In genomic region chr20:4721719-4722118, GRCh38 we compare ENCODE assay signal across 15 cellular contexts. TPM values are rescaled to one million over a fixed set of nuclear protein-coding genes. Genes with fewer than 3 reads are reported as not detected.
A peak's percentile ranks its signal among the peaks of the same experiment; 100 is the strongest.
DNase-seq lines count a peak whose midpoint lies in the region; ATAC-seq and TF ChIP-seq lines count a peak whose summit lies in the region.
"Had no signal": no experiment of that assay in that cellular context is flagged by ENCODE, and none has a peak within 500 bp of the region (broad histone marks: within the 10 kb centered on the region; RNA-seq: fewer than 3 reads in every experiment).

Gene PRND, plus strand, starts transcription at chr20:4721909. Its CDS starts 2,643 bp downstream, at chr20:4724552.

- no peak within 1 kb of the TSS for H3K27ac ChIP-seq in GM23248
- H3K27ac ChIP-seq in Peyer's patch, result peak within 1 kb of the TSS in 3 of 4 donors; percentile 2 to 62 (median 30)
- H3K27ac ChIP-seq in smooth muscle cell (ENCODE audit: low read depth), result no peak within 1 kb of the TSS

- TF ChIP-seq POLR2A in Peyer's patch (IDR thresholded peaks at IDR 0.05), result no peak

- H4K20me1 ChIP-seq in GM23248 (ENCODE audit: insufficient read depth) (no peaks in the 10 kb centered on the region), smooth muscle cell (ENCODE audit: low read depth) (no peaks in the 10 kb centered on the region)

- no peaks in the 10 kb centered on the region for H3K9me2 ChIP-seq in GM23248 (ENCODE audit: insufficient read depth)

- ATAC-seq in HG02973 (IDR thresholded peaks at IDR 0.05; ENCODE audit: unreplicated experiment), result no peak
- ATAC-seq: stimulated activated naive CD8-positive, alpha-beta T cell treated with anti-CD3 and anti-CD28 coated beads, Interleukin-15, amount 100 ng/mL, for 72 hours had no signal

- peak within 1 kb of the TSS; percentile 87; the same call in 1 of the 2 replicates for H2AFZ ChIP-seq in GM23248
- H2AFZ ChIP-seq in smooth muscle cell (ENCODE audit: low read depth), result no peak within 1 kb of the TSS

- intact Hi-C loops in activated CD4-positive, alpha-beta memory T cell treated with anti-CD3 and anti-CD28 coated beads for 36 hours (cut with micrococcal nuclease), result loop anchor here (10.0 kb wide), 1 partner anchor 617 kb away; no protein-coding TSS in a partner anchor

- TF ChIP-seq CTCF in Peyer's patch (IDR thresholded peaks at IDR 0.05), result no peak
- no peak for TF ChIP-seq CTCF in smooth muscle cell (IDR thresholded peaks at IDR 0.05; ENCODE audit: borderline replicate concordance, insufficient read depth, poor library complexity, severe bottlenecking)

- H3K79me2 ChIP-seq in GM23248 (ENCODE audit: insufficient read depth) (no peaks in the 10 kb centered on the region), smooth muscle cell (ENCODE audit: low read depth) (no peaks in the 10 kb centered on the region)

- peaks cover 17% of the 10 kb centered on the region for H3K4me1 ChIP-seq in GM23248 (ENCODE audit: insufficient read depth)
- peaks cover 0 to 13% (median 4%) of the 10 kb centered on the region in 4 donors for H3K4me1 ChIP-seq in Peyer's patch
- peaks cover 16% of the 10 kb centered on the region for H3K4me1 ChIP-seq in smooth muscle cell (ENCODE audit: low read depth)

- H3K4me1 Mint-ChIP-seq in activated CD4-positive, alpha-beta memory T cell treated with anti-CD3 and anti-CD28 coated beads for 36 hours (ENCODE audit: low read depth), result peaks cover 9% of the 10 kb centered on the region

- H3K27ac Mint-ChIP-seq in activated CD4-positive, alpha-beta memory T cell treated with anti-CD3 and anti-CD28 coated beads for 36 hours, result no peak within 1 kb of the TSS
- H3K27ac Mint-ChIP-seq: activated T-helper 1 cell treated with anti-CD3 and anti-CD28 coated beads, Interleukin-12 subunit alpha, Interleukin-12 subunit beta, Interleukin-2, Interleukin-4 antibody, amounts not matched to agents 30 ng/mL and 10 ng/mL and 1 ng/mL, durations not matched to agents 14 hours and 24 hours and 36 hours; T-cell had no signal

- in situ Hi-C loops in GM23248 (cut with MboI), result loop anchor here (5.0 kb wide), 1 partner anchor 114 kb away; no protein-coding TSS in a partner anchor

- no peaks in the 10 kb centered on the region for H3K9me3 Mint-ChIP-seq in activated CD4-positive, alpha-beta memory T cell treated with anti-CD3 and anti-CD28 coated beads for 36 hours
- H3K9me3 Mint-ChIP-seq: activated T-helper 1 cell treated with anti-CD3 and anti-CD28 coated beads, Interleukin-12 subunit alpha, Interleukin-12 subunit beta, Interleukin-2, Interleukin-4 antibody, amounts not matched to agents 30 ng/mL and 10 ng/mL and 1 ng/mL, durations not matched to agents 14 hours and 24 hours and 36 hours; stimulated activated naive CD8-positive, alpha-beta T cell treated with anti-CD3 and anti-CD28 coated beads, Interleukin-15, amount 100 ng/mL, for 72 hours; T-cell had no signal

- H3K36me3 Mint-ChIP-seq in activated CD4-positive, alpha-beta memory T cell treated with anti-CD3 and anti-CD28 coated beads for 36 hours, result no peaks in the 10 kb centered on the region
- H3K36me3 Mint-ChIP-seq: T-cell had no signal

- H3K27me3 ChIP-seq in GM23248 (replicated peaks; ENCODE audit: insufficient read depth), result no peaks in the 10 kb centered on the region
- no peaks in the 10 kb centered on the region for H3K27me3 ChIP-seq in Peyer's patch
- H3K27me3 ChIP-seq in smooth muscle cell (ENCODE audit: low read depth), result peaks cover 36% of the 10 kb centered on the region

- POLR2A ChIA-PET in activated CD4-positive, alpha-beta memory T cell treated with anti-CD3 and anti-CD28 coated beads for 36 hours (lab: Charles Lee), result no interaction called here

- no peaks in the 10 kb centered on the region for H3K27me3 Mint-ChIP-seq in activated CD4-positive, alpha-beta memory T cell treated with anti-CD3 and anti-CD28 coated beads for 36 hours
- H3K27me3 Mint-ChIP-seq: stimulated activated naive CD8-positive, alpha-beta T cell treated with anti-CD3 and anti-CD28 coated beads, Interleukin-15, amount 100 ng/mL, for 72 hours; T-cell had no signal

- H3K4me2 ChIP-seq in GM23248 (ENCODE audit: unreplicated experiment) (peak within 1 kb of the TSS; percentile 31), smooth muscle cell (peak within 1 kb of the TSS; percentile 59)

- DNase-seq in GM23248 (no peak), Peyer's patch (no peak), iPS-NIHi7 (ENCODE audit: extremely low spot score) (peak; percentile 35), smooth muscle cell (lab: John Stamatoyannopoulos, UW; ENCODE audit: unreplicated experiment) (no peak), NCI-H774 (lab: John Stamatoyannopoulos, UW) (no peak), NCI-H1694 treated with DMSO at 0.1 percent for 48 hours (lab: John Stamatoyannopoulos, UW) (no peak)
- no peak for DNase-seq in activated CD4-positive, alpha-beta memory T cell treated with anti-CD3 and anti-CD28 coated beads for 36 hours
- DNase-seq: activated CD4-positive, alpha-beta T cell treated with anti-CD3 and anti-CD28 coated beads for 48 hours; left ventricle myocardium superior; stimulated activated naive CD8-positive, alpha-beta T cell treated with anti-CD3 and anti-CD28 coated beads, Interleukin-15, amount 100 ng/mL, for 72 hours; T-cell had no signal

- CTCF ChIA-PET in activated CD4-positive, alpha-beta memory T cell treated with anti-CD3 and anti-CD28 coated beads for 36 hours (lab: Charles Lee), result interaction anchor here (0.7 to 9.9 kb wide), 5 partner anchors 14 to 130 kb away, joined by 3 to 194 read pairs (median 6); no protein-coding TSS in a partner anchor

- no peaks in the 10 kb centered on the region for H3K9me3 ChIP-seq in GM23248 (ENCODE audit: low read depth)
- H3K9me3 ChIP-seq in Peyer's patch, result no peaks in the 10 kb centered on the region
- H3K9me3 ChIP-seq in smooth muscle cell (replicated peaks; ENCODE audit: low read depth), result no peaks in the 10 kb centered on the region

- H3F3A ChIP-seq in GM23248 (ENCODE audit: insufficient read depth) (peaks cover 16% of the 10 kb centered on the region), smooth muscle cell (ENCODE audit: low read depth) (no peaks in the 10 kb centered on the region)

- H3K36me3 ChIP-seq in GM23248 (ENCODE audit: low read depth) (no peaks in the 10 kb centered on the region), Peyer's patch (no peaks in the 10 kb centered on the region), smooth muscle cell (ENCODE audit: low read depth) (no peaks in the 10 kb centered on the region)

- WGBS in GM23248 (ENCODE audit: low coverage in 1 of 2, low lambda C conversion rate in 2 of 2, missing lambda C conversion rate in 2 of 2), 2 experiments, result 69 to 80% methylated on average over 8 of the region's 8 CpGs
- 77% methylated on average over 8 of the region's 8 CpGs for WGBS in smooth muscle cell (ENCODE audit: low lambda C conversion rate)

- H3K4me3 Mint-ChIP-seq in activated CD4-positive, alpha-beta memory T cell treated with anti-CD3 and anti-CD28 coated beads for 36 hours, result no peak within 1 kb of the TSS
- H3K4me3 Mint-ChIP-seq: activated T-helper 1 cell treated with anti-CD3 and anti-CD28 coated beads, Interleukin-12 subunit alpha, Interleukin-12 subunit beta, Interleukin-2, Interleukin-4 antibody, amounts not matched to agents 30 ng/mL and 10 ng/mL and 1 ng/mL, durations not matched to agents 14 hours and 24 hours and 36 hours; stimulated activated naive CD8-positive, alpha-beta T cell treated with anti-CD3 and anti-CD28 coated beads, Interleukin-15, amount 100 ng/mL, for 72 hours; T-cell had no signal

- H3K9ac ChIP-seq in GM23248 (no peak within 1 kb of the TSS), smooth muscle cell (ENCODE audit: low read depth) (no peak within 1 kb of the TSS)

- H3K4me3 ChIP-seq in GM23248 (no peak within 1 kb of the TSS), Peyer's patch (no peak within 1 kb of the TSS), smooth muscle cell (no peak within 1 kb of the TSS)

RNA-seq across cellular contexts. Expression of gene PRND, which starts in this region (rescaled TPM):
- not detected in 2 replicates for total RNA-seq in GM23248 (2014; rRNA removed; shearing (Covaris generic))
- polyA plus RNA-seq in GM23248 (2016; fragmentation: Nextera tagmentation; extraction: Ambion mirVana) (not detected in 2 replicates), smooth muscle cell (not detected in 2 replicates)
- total RNA-seq in Peyer's patch (not detected), smooth muscle cell (not detected in 2 replicates)
- not detected for total RNA-seq in activated CD4-positive, alpha-beta memory T cell treated with anti-CD3 and anti-CD28 coated beads for 36 hours
- total RNA-seq: activated T-helper 1 cell treated with anti-CD3 and anti-CD28 coated beads, Interleukin-12 subunit alpha, Interleukin-12 subunit beta, Interleukin-2, Interleukin-4 antibody, amounts not matched to agents 30 ng/mL and 10 ng/mL and 1 ng/mL, durations not matched to agents 14 hours and 24 hours and 36 hours; left ventricle myocardium superior; LHCN-M2; posterior vena cava; T-cell had no signal

Comparison
In these comparisons a context has a peak if more than half of its experiments do, and no peak if none do; other contexts are left out.
1. H3K27ac ChIP-seq: peak in Peyer's patch (3 of 4); none in GM23248 (single experiment) and smooth muscle cell (single experiment).